1 cellular context compared by ENCODE assay signal in the genomic region with DNA sequence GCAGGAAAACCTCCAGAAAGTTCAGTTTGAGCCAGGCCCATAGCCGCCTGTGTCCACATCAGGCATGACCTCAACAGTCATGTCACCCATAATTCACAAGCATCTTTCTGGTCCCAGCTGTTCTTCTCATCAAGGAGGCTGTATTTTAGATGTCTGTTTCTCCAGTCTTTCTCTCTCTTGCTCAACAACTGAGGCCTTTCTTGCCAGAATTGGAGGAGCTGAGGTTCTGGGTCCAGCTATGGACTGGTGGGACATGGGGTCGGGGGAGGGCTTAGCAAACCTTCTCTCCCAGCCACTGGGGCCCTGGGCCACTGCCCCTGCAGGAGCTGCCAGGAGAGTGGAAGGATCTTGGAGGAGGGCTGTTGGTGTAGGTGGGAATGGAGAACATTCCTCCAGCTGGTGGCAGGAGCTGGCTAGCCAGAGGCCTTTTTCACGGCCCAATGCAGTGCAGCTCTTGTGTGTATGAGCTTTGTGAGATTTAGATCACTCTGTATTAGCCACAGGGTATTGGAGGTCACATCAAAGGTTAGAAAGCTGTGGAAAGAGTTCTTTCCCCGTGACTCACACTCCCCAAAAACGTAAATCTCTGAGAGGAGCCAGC.
TF ChIP-seq lines count a peak whose summit lies in the region.

No MANE protein-coding gene starts in this region.

TF ChIP-seq in SK-N-SH treated with all-trans-retinoic acid at 6 μM for 48 hours, 23 proteins besides CTCF, POLR2A, EP300 and RAD21 (continued from another document):
- TF ChIP-seq, protein P1, sequence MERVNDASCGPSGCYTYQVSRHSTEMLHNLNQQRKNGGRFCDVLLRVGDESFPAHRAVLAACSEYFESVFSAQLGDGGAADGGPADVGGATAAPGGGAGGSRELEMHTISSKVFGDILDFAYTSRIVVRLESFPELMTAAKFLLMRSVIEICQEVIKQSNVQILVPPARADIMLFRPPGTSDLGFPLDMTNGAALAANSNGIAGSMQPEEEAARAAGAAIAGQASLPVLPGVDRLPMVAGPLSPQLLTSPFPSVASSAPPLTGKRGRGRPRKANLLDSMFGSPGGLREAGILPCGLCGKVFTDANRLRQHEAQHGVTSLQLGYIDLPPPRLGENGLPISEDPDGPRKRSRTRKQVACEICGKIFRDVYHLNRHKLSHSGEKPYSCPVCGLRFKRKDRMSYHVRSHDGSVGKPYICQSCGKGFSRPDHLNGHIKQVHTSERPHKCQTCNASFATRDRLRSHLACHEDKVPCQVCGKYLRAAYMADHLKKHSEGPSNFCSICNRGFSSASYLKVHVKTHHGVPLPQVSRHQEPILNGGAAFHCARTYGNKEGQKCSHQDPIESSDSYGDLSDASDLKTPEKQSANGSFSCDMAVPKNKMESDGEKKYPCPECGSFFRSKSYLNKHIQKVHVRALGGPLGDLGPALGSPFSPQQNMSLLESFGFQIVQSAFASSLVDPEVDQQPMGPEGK (CRISPR knock-in tag; IDR thresholded peaks at IDR 0.05; ENCODE audit: borderline replicate concordance), result no peak
